8 cellular contexts compared by ENCODE assay signal in genomic region chr5:32711693-32712462, GRCh38. TPM values are rescaled to one million over a fixed set of nuclear protein-coding genes. Genes with fewer than 3 reads are reported as not detected.
DNase-seq lines count a peak whose midpoint lies in the region; ATAC-seq and TF ChIP-seq lines count a peak whose summit lies in the region.

No MANE protein-coding gene starts in this region.

- H3K27me3 Mint-ChIP-seq in H9 (ENCODE audit: low read depth): peaks cover 85% of the 10 kb centered on the region
- peaks cover 40% of the 10 kb centered on the region for H3K27me3 Mint-ChIP-seq in activated T-helper 17 cell treated with anti-CD3 and anti-CD28 coated beads, Interleukin-2, amount 50 U/mL, for 72 hours

- H3K9me3 ChIP-seq in H9 (ENCODE audit: control insufficient read depth, low read depth, low read length) (no peaks in the 10 kb centered on the region), iPS DF 6.9 (ENCODE audit: control insufficient read depth, insufficient read depth, low read length) (no peaks in the 10 kb centered on the region), smooth muscle cell (replicated peaks; ENCODE audit: low read depth) (no peaks in the 10 kb centered on the region)

- H4K5ac ChIP-seq in H9 (ENCODE audit: insufficient read length, low read depth, low read length): no peak overlapping the region

- H3K4me3 ChIP-seq in iPS DF 6.9 (ENCODE audit: low read length): peak overlapping the region; percentile 0; the same call in 1 of the 2 replicates
- peak overlapping the region; percentile 58 for H3K4me3 ChIP-seq in smooth muscle cell

- no peak overlapping the region for H4K8ac ChIP-seq in H9 (replicated peaks; ENCODE audit: insufficient read length, low read depth, low read length)

- no peak overlapping the region for H2BK12ac ChIP-seq in H9 (ENCODE audit: insufficient read length, low read depth, low read length)

- no peaks in the 10 kb centered on the region for H3K79me1 ChIP-seq in H9 (ENCODE audit: insufficient read depth, low read depth, low read length, poor library complexity, severe bottlenecking)

- no peak overlapping the region for H3K4ac ChIP-seq in H9 (ENCODE audit: low read depth, low read length)

- peaks cover 34 to 41% of the 10 kb centered on the region in 2 experiments for H3K4me1 Mint-ChIP-seq in H9
- peaks cover 5% of the 10 kb centered on the region for H3K4me1 Mint-ChIP-seq in activated T-helper 17 cell treated with anti-CD3 and anti-CD28 coated beads, Interleukin-2, amount 50 U/mL, for 72 hours

- WGBS in H9 (ENCODE audit: extremely low coverage, insufficient read length, low lambda C conversion rate): no CpG with 5 or more reads among the region's 75 CpGs
- no CpG with 5 or more reads among the region's 75 CpGs for WGBS in iPS DF 6.9 (ENCODE audit: insufficient coverage, insufficient read length)
- WGBS in smooth muscle cell (ENCODE audit: low lambda C conversion rate): 3% methylated on average over 70 of the region's 75 CpGs

- H3K23me2 ChIP-seq in H9 (ENCODE audit: insufficient read length, low read depth, low read length, poor library complexity, severe bottlenecking): peaks cover 23% of the 10 kb centered on the region

- peak overlapping the region; percentile 39 to 85 for H3K4me3 Mint-ChIP-seq in H9
- H3K4me3 Mint-ChIP-seq in activated T-helper 17 cell treated with anti-CD3 and anti-CD28 coated beads, Interleukin-2, amount 50 U/mL, for 72 hours: peak overlapping the region; percentile 73

- no peak overlapping the region for H3K18ac ChIP-seq in H9 (ENCODE audit: insufficient read length, low read depth, low read length)

- no peak overlapping the region for H2AK5ac ChIP-seq in H9 (ENCODE audit: insufficient read length, low read length)

- peaks cover 61% of the 10 kb centered on the region for H3K27me3 ChIP-seq in H9 (ENCODE audit: insufficient read depth, low read length)
- H3K27me3 ChIP-seq in iPS DF 6.9 (ENCODE audit: control insufficient read depth, insufficient read depth, low read length): peaks cover 58% of the 10 kb centered on the region
- peaks cover 69% of the 10 kb centered on the region for H3K27me3 ChIP-seq in smooth muscle cell (ENCODE audit: low read depth)

- H3K9ac ChIP-seq in H9 (ENCODE audit: extremely low read depth, insufficient read length, low read length) (no peak overlapping the region), smooth muscle cell (ENCODE audit: low read depth) (no peak overlapping the region)

- H3K27ac ChIP-seq in H9 (ENCODE audit: insufficient read length, low read depth, low read length): no peak overlapping the region
- H3K27ac ChIP-seq in iPS DF 6.9 (ENCODE audit: low read length): no peak overlapping the region
- no peak overlapping the region for H3K27ac ChIP-seq in smooth muscle cell (ENCODE audit: low read depth)

- H2BK120ac ChIP-seq in H9 (ENCODE audit: low read depth, low read length, poor library complexity, severe bottlenecking): no peak overlapping the region

- no peak for TF ChIP-seq CTCF in H9 (conservative IDR thresholded peaks at IDR 0.05)
- no peak for TF ChIP-seq CTCF in smooth muscle cell (IDR thresholded peaks at IDR 0.05; ENCODE audit: borderline replicate concordance, insufficient read depth, poor library complexity, severe bottlenecking)

- H4K91ac ChIP-seq in H9 (ENCODE audit: insufficient read length, low read depth, low read length): no peak overlapping the region

- H3T11ph ChIP-seq in H9 (ENCODE audit: low read length): no peak overlapping the region

- H2BK15ac ChIP-seq in H9 (ENCODE audit: low read depth, low read length): no peak overlapping the region

- H3K4me1 ChIP-seq in H9 (ENCODE audit: insufficient read depth, low read length) (no peaks in the 10 kb centered on the region), iPS DF 6.9 (ENCODE audit: control insufficient read depth, insufficient read depth, low read length) (peaks cover 7% of the 10 kb centered on the region), smooth muscle cell (ENCODE audit: low read depth) (peaks cover 37% of the 10 kb centered on the region)

- H3K36me3 ChIP-seq in iPS DF 6.9 (ENCODE audit: control insufficient read depth, insufficient read depth, low read length): no peaks in the 10 kb centered on the region
- no peaks in the 10 kb centered on the region for H3K36me3 ChIP-seq in smooth muscle cell (ENCODE audit: low read depth)

- H2BK20ac ChIP-seq in H9 (ENCODE audit: low read depth, low read length, poor library complexity, severe bottlenecking): no peak overlapping the region

- no peak overlapping the region for H2AFZ ChIP-seq in H9 (ENCODE audit: low read length)
- no peak overlapping the region for H2AFZ ChIP-seq in smooth muscle cell (ENCODE audit: low read depth)

- H4K20me1 ChIP-seq in H9 (ENCODE audit: control insufficient read depth, insufficient read depth, insufficient read length) (no peaks in the 10 kb centered on the region), smooth muscle cell (ENCODE audit: low read depth) (no peaks in the 10 kb centered on the region)

- H3K56ac ChIP-seq in H9 (ENCODE audit: insufficient read length, low read depth, low read length): no peak overlapping the region

- H3K4me2 ChIP-seq in H9 (ENCODE audit: insufficient read depth, insufficient read length, low read length) (peak overlapping the region; percentile 85), smooth muscle cell (peak overlapping the region; percentile 94)

- H3K9me3 Mint-ChIP-seq in H9: peaks cover 4 to 6% of the 10 kb centered on the region in 2 experiments; a peak in 3 of 5 replicates
- H3K9me3 Mint-ChIP-seq in activated T-helper 17 cell treated with anti-CD3 and anti-CD28 coated beads, Interleukin-2, amount 50 U/mL, for 72 hours: no peaks in the 10 kb centered on the region

- no peak for ATAC-seq in activated T-helper 17 cell treated with anti-CD3 and anti-CD28 coated beads, Interleukin-2, amount 50 U/mL, for 72 hours (replicated peaks)
- no peak for ATAC-seq in GM21526 (IDR thresholded peaks at IDR 0.05; ENCODE audit: low FRiP score, unreplicated experiment)
- no peak for ATAC-seq in HG03135 (IDR thresholded peaks at IDR 0.05; ENCODE audit: unreplicated experiment)
- ATAC-seq in GM19452 (IDR thresholded peaks at IDR 0.05; ENCODE audit: unreplicated experiment): no peak

- no peaks in the 10 kb centered on the region for H3F3A ChIP-seq in smooth muscle cell (ENCODE audit: low read depth)

- H3K27ac Mint-ChIP-seq in H9: no peak overlapping the region
- H3K27ac Mint-ChIP-seq in activated T-helper 17 cell treated with anti-CD3 and anti-CD28 coated beads, Interleukin-2, amount 50 U/mL, for 72 hours: no peak overlapping the region

- H3K23ac ChIP-seq in H9 (ENCODE audit: insufficient read length, low read depth, low read length): no peak overlapping the region

- H2BK5ac ChIP-seq in H9 (ENCODE audit: insufficient read length, low read length): no peak overlapping the region

- DNase-seq in H9 (peak; percentile 51), iPS DF 6.9 (ENCODE audit: low read depth, low spot score) (no peak), smooth muscle cell (lab: John Stamatoyannopoulos, UW; ENCODE audit: unreplicated experiment) (no peak), pons (ENCODE audit: low spot score) (no peak)

- H3K79me2 ChIP-seq in H9 (ENCODE audit: insufficient read depth, low read length) (no peaks in the 10 kb centered on the region), smooth muscle cell (ENCODE audit: low read depth) (no peaks in the 10 kb centered on the region)

- H3K14ac ChIP-seq in H9 (ENCODE audit: insufficient read depth, low read length): no peak overlapping the region

- H3K36me3 Mint-ChIP-seq in H9 (ENCODE audit: insufficient read depth in 1 of 3, low read depth in 3 of 3): no peaks in the 10 kb centered on the region; a peak in 1 of 7 replicates
- H3K36me3 Mint-ChIP-seq in activated T-helper 17 cell treated with anti-CD3 and anti-CD28 coated beads, Interleukin-2, amount 50 U/mL, for 72 hours (ENCODE audit: low read depth): no peaks in the 10 kb centered on the region

RNA-seq across cellular contexts. Expression of gene NPR3, which starts 0.8 kb away (rescaled TPM):
- total RNA-seq in H9 (2021): not detected in 2 replicates
- under 1 TPM; 0.09 to 0.66 TPM for total RNA-seq in activated T-helper 17 cell treated with anti-CD3 and anti-CD28 coated beads, Interleukin-2, amount 50 U/mL, for 72 hours
- 5.4 and 9.4 TPM in 2 replicates for total RNA-seq in smooth muscle cell
- polyA plus RNA-seq in smooth muscle cell: 1.4 and 2.5 TPM in 2 replicates
